1 cellular context compared by ENCODE assay signal in genomic region chr6:31769684-31770371, GRCh38.
TF ChIP-seq lines count a peak whose summit lies in the region.

No MANE protein-coding gene starts in this region.

TF ChIP-seq in HEK293T, 16 proteins besides CTCF, POLR2A, EP300 and RAD21:
- TF ChIP-seq PKNOX1 (IDR thresholded peaks at IDR 0.05): peak; percentile 76
- no peak for TF ChIP-seq L3MBTL2 (conservative IDR thresholded peaks at IDR 0.05)
TF ChIP-seq in HEK293T: peak in this region for 1.
